ENCODE assay signal across 7 cellular contexts in the genomic region with DNA sequence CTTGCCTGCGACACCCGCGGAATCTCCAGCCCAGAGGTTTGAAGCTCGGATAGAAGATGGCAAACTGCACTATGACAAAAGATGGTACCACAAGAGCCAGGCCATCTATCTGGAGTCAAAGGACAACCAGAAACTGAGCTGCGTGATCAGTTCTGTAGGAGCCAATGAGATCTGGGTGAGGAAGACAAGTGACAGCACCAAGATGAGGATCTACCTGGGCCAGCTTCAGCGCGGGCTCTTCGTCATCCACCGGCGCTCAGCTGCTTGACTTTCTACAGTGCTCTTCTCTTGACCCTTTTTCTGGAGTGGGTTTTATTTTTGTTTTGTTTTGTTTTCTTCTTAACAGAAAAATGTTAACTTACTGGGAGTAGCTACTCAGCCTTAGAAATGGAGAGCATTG. TPM values are rescaled to one million over a fixed set of nuclear protein-coding genes. Genes with fewer than 3 reads are reported as not detected.
"Had no signal": no experiment of that assay in that cellular context is flagged by ENCODE, and none has a peak within 500 bp of the region (broad histone marks: within the 10 kb centered on the region; RNA-seq: fewer than 3 reads in every experiment).

No MANE protein-coding gene starts in this region.

RNA-seq across cellular contexts. Expression of a gene that starts 24.0 kb away (rescaled TPM):
- total RNA-seq: GM23248, GM23338, H1, H4, H7, H9, HFFc6 had no signal
- polyA plus RNA-seq: GM23248, GM23338, H1 had no signal
